ENCODE assay signal across 8 cellular contexts in genomic region chr3:66428733-66429132, GRCh38.
A peak's percentile ranks its signal among the peaks of the same experiment; 100 is the strongest.
DNase-seq lines count a peak whose midpoint lies in the region; ATAC-seq and TF ChIP-seq lines count a peak whose summit lies in the region.

No MANE protein-coding gene starts in this region.

- no peak for TF ChIP-seq CTCF in AG09309 (IDR thresholded peaks at IDR 0.05; ENCODE audit: control insufficient read depth, insufficient read depth, low read depth, low read length, missing control alignments)

- peak; percentile 98 for DNase-seq in AG09309 (ENCODE audit: low read depth)
- peak; percentile 66 for DNase-seq in NCI-H146 (lab: John Stamatoyannopoulos, UW)
- DNase-seq in astrocyte of the hippocampus (ENCODE audit: low read depth, low spot score), result peak; percentile 97
- peak; percentile 87 for DNase-seq in islet precursor cell

- ATAC-seq in GM18909 (IDR thresholded peaks at IDR 0.05; ENCODE audit: poor library complexity, unreplicated experiment), result no peak
- no peak for ATAC-seq in HG03196 (IDR thresholded peaks at IDR 0.05; ENCODE audit: unreplicated experiment)
- no peak for ATAC-seq in HG02759 (IDR thresholded peaks at IDR 0.05; ENCODE audit: unreplicated experiment)

- peak overlapping the region; percentile 36 for H3K27ac ChIP-seq in temporal lobe (ENCODE audit: low read depth, low read length)

- no peak overlapping the region for H3K4me3 ChIP-seq in AG09309 (ENCODE audit: control insufficient read depth, low read depth, low read length)
